In the genomic region with DNA sequence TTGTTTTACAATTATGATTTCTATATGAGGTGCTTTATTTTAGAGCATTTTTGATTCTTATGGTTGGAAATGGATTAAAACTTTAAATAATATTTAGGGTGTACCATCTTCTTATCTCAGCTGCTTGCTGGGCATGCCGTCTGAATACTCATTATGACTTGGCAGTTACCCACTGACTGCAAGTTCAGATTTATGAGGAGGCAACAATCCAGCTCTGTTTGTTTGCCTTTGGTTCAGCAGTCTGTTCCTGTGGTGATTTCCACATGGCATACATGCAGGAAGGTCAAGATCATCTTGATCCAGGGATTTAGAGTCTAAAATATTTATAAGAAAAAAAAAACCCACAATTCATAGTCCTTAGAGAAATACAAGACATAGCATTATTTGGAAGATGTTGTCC, we compare ENCODE assay signal across 21 cellular contexts.
"Had no signal": no experiment of that assay in that cellular context is flagged by ENCODE, and none has a peak within 500 bp of the region (broad histone marks: within the 10 kb centered on the region; RNA-seq: fewer than 3 reads in every experiment).

No MANE protein-coding gene starts in this region.

- DNase-seq: activated CD4-positive, alpha-beta T cell treated with anti-CD3 and anti-CD28 coated beads for 48 hours; activated CD4-positive, alpha-beta T cell treated with anti-CD3 and anti-CD28 coated beads, Interleukin-2, amount 50 U/mL, for 48 hours; activated CD8-positive, alpha-beta memory T cell treated with anti-CD3 and anti-CD28 coated beads for 24 hours; activated gamma-delta T cell; activated naive CD4-positive, alpha-beta T cell treated with anti-CD3 and anti-CD28 coated beads, Interleukin-2, amount 10 ng/mL, durations not matched to agents 7 days and 5 days; activated naive CD8-positive, alpha-beta T cell treated with anti-CD3 and anti-CD28 coated beads, Interleukin-2, amount 10 ng/mL, durations not matched to agents 7 days and 5 days; amygdala; caudate nucleus; cortex of kidney; effector memory CD8-positive, alpha-beta T cell; erythroblast; gastrocnemius medialis; glutamatergic neuron; left ventricle myocardium superior; mucosa of descending colon; stimulated activated CD4-positive, alpha-beta T cell treated with anti-CD3 and anti-CD28 coated beads, Interleukin-15, amount 100 ng/mL, for 24 hours; stimulated activated CD4-positive, alpha-beta T cell treated with anti-CD3 and anti-CD28 coated beads, Interleukin-2, amount 100 ng/mL, for 24 hours; stimulated activated naive CD4-positive, alpha-beta T cell treated with Interleukin-2 at 50 U/mL for 16 hours; WERI-Rb-1 had no signal

- ATAC-seq: activated CD4-positive, CD25-positive, alpha-beta regulatory T cell treated with anti-CD3 and anti-CD28 coated beads, Interleukin-2, amount 50 U/mL, for 24 hours; effector memory CD8-positive, alpha-beta T cell; gastrocnemius medialis; left ventricle myocardium superior; mucosa of descending colon; natural killer cell treated with Interleukin-12 subunit alpha and Interleukin-12 subunit beta and Interleukin-15 and Interleukin-18, amount 100 ng/mL, for 72 hours had no signal
